In genomic region chr9:69317894-69318293, GRCh38 we compare ENCODE assay signal across 12 cellular contexts. TPM values are rescaled to one million over a fixed set of nuclear protein-coding genes. Genes with fewer than 3 reads are reported as not detected.
DNase-seq lines count a peak whose midpoint lies in the region; ATAC-seq lines count a peak whose summit lies in the region.
"Had no signal": no experiment of that assay in that cellular context is flagged by ENCODE, and none has a peak within 500 bp of the region (broad histone marks: within the 10 kb centered on the region; RNA-seq: fewer than 3 reads in every experiment).

No MANE protein-coding gene starts in this region.

- H3K27ac ChIP-seq in trophoblast cell (ENCODE audit: low read depth, low read length) = no peak overlapping the region
- no peak overlapping the region for H3K27ac ChIP-seq in naive thymus-derived CD4-positive, alpha-beta T cell (ENCODE audit: low read depth, low read length)
- H3K27ac ChIP-seq: body of pancreas, hepatocyte had no signal

- no peak overlapping the region for H2BK120ac ChIP-seq in trophoblast cell (ENCODE audit: insufficient read depth, low read length, poor library complexity)

- H3K4me1 ChIP-seq in trophoblast cell (ENCODE audit: control insufficient read depth in 1 of 2, insufficient read depth in 2 of 2, low read length in 2 of 2) = no peaks in the 10 kb centered on the region
- H3K4me1 ChIP-seq in naive thymus-derived CD4-positive, alpha-beta T cell (ENCODE audit: control insufficient read depth in 2 of 2, insufficient read depth in 2 of 2, low read length in 2 of 2) = no peaks in the 10 kb centered on the region

- no peak overlapping the region for H2AFZ ChIP-seq in trophoblast cell (ENCODE audit: insufficient read depth, low read length, poor library complexity)
- H2AFZ ChIP-seq: hepatocyte had no signal

- no peak overlapping the region for H3K4me3 ChIP-seq in trophoblast cell (ENCODE audit: low read depth, low read length)
- H3K4me3 ChIP-seq in naive thymus-derived CD4-positive, alpha-beta T cell (ENCODE audit: low read length) = no peak overlapping the region
- H3K4me3 ChIP-seq: body of pancreas, hepatocyte had no signal

- no peak overlapping the region for H3K4me2 ChIP-seq in trophoblast cell (ENCODE audit: low read length)
- H3K4me2 ChIP-seq: hepatocyte had no signal

- H3K14ac ChIP-seq in trophoblast cell (ENCODE audit: low read length) = no peak overlapping the region

- no peaks in the 10 kb centered on the region for H3K79me2 ChIP-seq in trophoblast cell (ENCODE audit: control insufficient read depth, insufficient read depth, low read length, poor library complexity)
- H3K79me2 ChIP-seq: hepatocyte had no signal

- H4K12ac ChIP-seq in trophoblast cell (ENCODE audit: low read depth, low read length) = no peak overlapping the region

- no peak overlapping the region for H3K4ac ChIP-seq in trophoblast cell (ENCODE audit: low read depth, low read length)

- H3K18ac ChIP-seq in trophoblast cell (ENCODE audit: low read length) = no peak overlapping the region

- H2BK12ac ChIP-seq in trophoblast cell (ENCODE audit: low read length) = no peak overlapping the region

- H3K9me3 ChIP-seq in trophoblast cell (ENCODE audit: insufficient read depth, low read depth, low read length) = peaks cover 4% of the 10 kb centered on the region
- H3K9me3 ChIP-seq in naive thymus-derived CD4-positive, alpha-beta T cell (ENCODE audit: control insufficient read depth in 2 of 3, low read length in 3 of 3) = peaks cover 0 to 4% (median 0%) of the 10 kb centered on the region in 3 experiments

- H3K4me3 Mint-ChIP-seq in stimulated activated naive B cell treated with anti-CD40 and anti-IgM and Interleukin-4, amounts not matched to agents 10 μg/mL and 1 μg/mL and 100 μg/mL, for 72 hours = no peak overlapping the region
- H3K4me3 Mint-ChIP-seq in activated T-helper 1 cell treated with anti-CD3 and anti-CD28 coated beads, Interleukin-12 subunit alpha, Interleukin-12 subunit beta, Interleukin-2, Interleukin-4 antibody, amounts not matched to agents 30 ng/mL and 10 ng/mL and 1 ng/mL, durations not matched to agents 14 hours and 24 hours and 36 hours = no peak overlapping the region
- H3K4me3 Mint-ChIP-seq in naive thymus-derived CD4-positive, alpha-beta T cell = no peak overlapping the region

- no peak overlapping the region for H2BK5ac ChIP-seq in trophoblast cell (ENCODE audit: low read depth, low read length, poor library complexity)

- peak; percentile 4 for DNase-seq in activated naive CD4-positive, alpha-beta T cell treated with Interleukin-2 at 50 U/mL for 16 hours
- no peak for DNase-seq in activated naive CD4-positive, alpha-beta T cell treated with anti-CD3 and anti-CD28 coated beads, Interleukin-2, amount 50 U/mL, for 16 hours
- DNase-seq in stimulated activated naive B cell treated with anti-CD40 and anti-IgM and Interleukin-4, amounts not matched to agents 10 μg/mL and 1 μg/mL and 100 μg/mL, for 72 hours = peak; percentile 61
- DNase-seq in trophoblast cell = no peak
- DNase-seq in activated T-helper 1 cell treated with anti-CD3 and anti-CD28 coated beads, Interleukin-12 subunit alpha, Interleukin-12 subunit beta, Interleukin-2, Interleukin-4 antibody, amounts not matched to agents 30 ng/mL and 10 ng/mL and 1 ng/mL, durations not matched to agents 14 hours and 24 hours and 36 hours (ENCODE audit: low spot score) = no peak
- no peak for DNase-seq in naive thymus-derived CD4-positive, alpha-beta T cell
- DNase-seq: body of pancreas, NCI-H1092 had no signal

- peaks cover 3 to 5% of the 10 kb centered on the region in 2 donors for H3K36me3 Mint-ChIP-seq in stimulated activated naive B cell treated with anti-CD40 and anti-IgM and Interleukin-4, amounts not matched to agents 10 μg/mL and 1 μg/mL and 100 μg/mL, for 72 hours
- H3K36me3 Mint-ChIP-seq in activated T-helper 1 cell treated with anti-CD3 and anti-CD28 coated beads, Interleukin-12 subunit alpha, Interleukin-12 subunit beta, Interleukin-2, Interleukin-4 antibody, amounts not matched to agents 30 ng/mL and 10 ng/mL and 1 ng/mL, durations not matched to agents 14 hours and 24 hours and 36 hours (ENCODE audit: low read depth) = no peaks in the 10 kb centered on the region
- peaks cover 0 to 8% (median 0%) of the 10 kb centered on the region in 5 donors for H3K36me3 Mint-ChIP-seq in naive thymus-derived CD4-positive, alpha-beta T cell

- H3K27me3 ChIP-seq in trophoblast cell (ENCODE audit: insufficient read depth, low read length) = no peaks in the 10 kb centered on the region
- H3K27me3 ChIP-seq in naive thymus-derived CD4-positive, alpha-beta T cell (ENCODE audit: control insufficient read depth in 2 of 2, insufficient read depth in 2 of 2, low read length in 2 of 2) = peaks cover 0 to 4% of the 10 kb centered on the region in 2 donors
- H3K27me3 ChIP-seq: body of pancreas had no signal

- no peak overlapping the region for H3K9ac ChIP-seq in trophoblast cell (ENCODE audit: low read length)

- POLR2A ChIA-PET in naive thymus-derived CD4-positive, alpha-beta T cell (lab: Charles Lee) = no interaction called here

- no peak overlapping the region for H4K8ac ChIP-seq in trophoblast cell (ENCODE audit: low read depth, low read length)

- no peak overlapping the region for H3K27ac Mint-ChIP-seq in stimulated activated naive B cell treated with anti-CD40 and anti-IgM and Interleukin-4, amounts not matched to agents 10 μg/mL and 1 μg/mL and 100 μg/mL, for 72 hours
- no peak overlapping the region for H3K27ac Mint-ChIP-seq in activated T-helper 1 cell treated with anti-CD3 and anti-CD28 coated beads, Interleukin-12 subunit alpha, Interleukin-12 subunit beta, Interleukin-2, Interleukin-4 antibody, amounts not matched to agents 30 ng/mL and 10 ng/mL and 1 ng/mL, durations not matched to agents 14 hours and 24 hours and 36 hours
- H3K27ac Mint-ChIP-seq in naive thymus-derived CD4-positive, alpha-beta T cell = no peak overlapping the region

- intact Hi-C loops in activated T-helper 1 cell treated with anti-CD3 and anti-CD28 coated beads, Interleukin-12 subunit alpha, Interleukin-12 subunit beta, Interleukin-2, Interleukin-4 antibody, amounts not matched to agents 30 ng/mL and 10 ng/mL and 1 ng/mL, durations not matched to agents 14 hours and 24 hours and 36 hours (cut with micrococcal nuclease) = no loop called here
- intact Hi-C loops in naive thymus-derived CD4-positive, alpha-beta T cell (cut with micrococcal nuclease) = no loop called here

- ATAC-seq in GM21825 (IDR thresholded peaks at IDR 0.05; ENCODE audit: unreplicated experiment) = peak; percentile 97
- ATAC-seq in HG03432 (IDR thresholded peaks at IDR 0.05; ENCODE audit: unreplicated experiment) = peak; percentile 98
- peak; percentile 98 to 99 for ATAC-seq in stimulated activated naive B cell treated with anti-CD40 and anti-IgM and Interleukin-4, amounts not matched to agents 10 μg/mL and 1 μg/mL and 100 μg/mL, for 72 hours (replicated peaks)
- ATAC-seq in naive thymus-derived CD4-positive, alpha-beta T cell = no peak
- ATAC-seq: body of pancreas had no signal

- no peaks in the 10 kb centered on the region for H3K79me1 ChIP-seq in trophoblast cell (ENCODE audit: low read length)

- H3K23ac ChIP-seq in trophoblast cell (ENCODE audit: low read length) = no peak overlapping the region

- H3K4me1 Mint-ChIP-seq in stimulated activated naive B cell treated with anti-CD40 and anti-IgM and Interleukin-4, amounts not matched to agents 10 μg/mL and 1 μg/mL and 100 μg/mL, for 72 hours = peaks cover 12 to 14% of the 10 kb centered on the region in 2 donors
- H3K4me1 Mint-ChIP-seq in activated T-helper 1 cell treated with anti-CD3 and anti-CD28 coated beads, Interleukin-12 subunit alpha, Interleukin-12 subunit beta, Interleukin-2, Interleukin-4 antibody, amounts not matched to agents 30 ng/mL and 10 ng/mL and 1 ng/mL, durations not matched to agents 14 hours and 24 hours and 36 hours (ENCODE audit: low read depth) = no peaks in the 10 kb centered on the region
- H3K4me1 Mint-ChIP-seq in naive thymus-derived CD4-positive, alpha-beta T cell = no peaks in the 10 kb centered on the region

- no peak overlapping the region for H4K91ac ChIP-seq in trophoblast cell (ENCODE audit: low read depth, low read length)

- no peak overlapping the region for H2AK5ac ChIP-seq in trophoblast cell (ENCODE audit: low read length)

- H3K36me3 ChIP-seq in trophoblast cell (ENCODE audit: control insufficient read depth in 1 of 2, insufficient read depth in 2 of 2, low read length in 2 of 2) = no peaks in the 10 kb centered on the region
- no peaks in the 10 kb centered on the region for H3K36me3 ChIP-seq in naive thymus-derived CD4-positive, alpha-beta T cell (ENCODE audit: control insufficient read depth in 2 of 3, insufficient read depth in 3 of 3, low read length in 3 of 3)

- peaks cover 10 to 15% of the 10 kb centered on the region in 2 donors for H3K9me3 Mint-ChIP-seq in stimulated activated naive B cell treated with anti-CD40 and anti-IgM and Interleukin-4, amounts not matched to agents 10 μg/mL and 1 μg/mL and 100 μg/mL, for 72 hours
- H3K9me3 Mint-ChIP-seq in activated T-helper 1 cell treated with anti-CD3 and anti-CD28 coated beads, Interleukin-12 subunit alpha, Interleukin-12 subunit beta, Interleukin-2, Interleukin-4 antibody, amounts not matched to agents 30 ng/mL and 10 ng/mL and 1 ng/mL, durations not matched to agents 14 hours and 24 hours and 36 hours = peaks cover 8% of the 10 kb centered on the region
- peaks cover 5 to 15% (median 10%) of the 10 kb centered on the region in 11 donors for H3K9me3 Mint-ChIP-seq in naive thymus-derived CD4-positive, alpha-beta T cell

- H3K27me3 Mint-ChIP-seq in stimulated activated naive B cell treated with anti-CD40 and anti-IgM and Interleukin-4, amounts not matched to agents 10 μg/mL and 1 μg/mL and 100 μg/mL, for 72 hours = peaks cover 20 to 45% of the 10 kb centered on the region in 2 donors
- H3K27me3 Mint-ChIP-seq in activated T-helper 1 cell treated with anti-CD3 and anti-CD28 coated beads, Interleukin-12 subunit alpha, Interleukin-12 subunit beta, Interleukin-2, Interleukin-4 antibody, amounts not matched to agents 30 ng/mL and 10 ng/mL and 1 ng/mL, durations not matched to agents 14 hours and 24 hours and 36 hours (ENCODE audit: insufficient read depth) = peaks cover 6% of the 10 kb centered on the region
- peaks cover 20 to 33% (median 30%) of the 10 kb centered on the region in 5 donors for H3K27me3 Mint-ChIP-seq in naive thymus-derived CD4-positive, alpha-beta T cell

- CTCF ChIA-PET in naive thymus-derived CD4-positive, alpha-beta T cell (lab: Charles Lee) = no interaction called here

RNA-seq across cellular contexts. Expression of gene ENTREP1, which starts 7.1 kb away (rescaled TPM):
- 5.6 and 6.3 TPM in 2 replicates for polyA plus RNA-seq in trophoblast cell (2013)
- total RNA-seq in activated T-helper 1 cell treated with anti-CD3 and anti-CD28 coated beads, Interleukin-12 subunit alpha, Interleukin-12 subunit beta, Interleukin-2, Interleukin-4 antibody, amounts not matched to agents 30 ng/mL and 10 ng/mL and 1 ng/mL, durations not matched to agents 14 hours and 24 hours and 36 hours = not detected in 2 replicates
- total RNA-seq in naive thymus-derived CD4-positive, alpha-beta T cell = not detected
- not detected for polyA plus RNA-seq in naive thymus-derived CD4-positive, alpha-beta T cell
- total RNA-seq: activated CD8-positive, alpha-beta memory T cell treated with anti-CD3 and anti-CD28 coated beads for 36 hours had no signal

Comparison
In these comparisons a context has a peak if more than half of its experiments do, and no peak if none do; other contexts are left out.
1. DNase-seq: peak in activated naive CD4-positive, alpha-beta T cell treated with Interleukin-2 at 50 U/mL for 16 hours (single experiment) and stimulated activated naive B cell treated with anti-CD40 and anti-IgM and Interleukin-4, amounts not matched to agents 10 μg/mL and 1 μg/mL and 100 μg/mL, for 72 hours (single experiment); none in activated naive CD4-positive, alpha-beta T cell treated with anti-CD3 and anti-CD28 coated beads, Interleukin-2, amount 50 U/mL, for 16 hours (single experiment), trophoblast cell (0 of 2), activated T-helper 1 cell treated with anti-CD3 and anti-CD28 coated beads, Interleukin-12 subunit alpha, Interleukin-12 subunit beta, Interleukin-2, Interleukin-4 antibody, amounts not matched to agents 30 ng/mL and 10 ng/mL and 1 ng/mL, durations not matched to agents 14 hours and 24 hours and 36 hours (single experiment) and naive thymus-derived CD4-positive, alpha-beta T cell (0 of 9).